In genomic region chr21:43867332-43867703, GRCh38 we compare ENCODE assay signal across 10 cellular contexts. TPM values are rescaled to one million over a fixed set of nuclear protein-coding genes. Genes with fewer than 3 reads are reported as not detected.
DNase-seq lines count a peak whose midpoint lies in the region; ATAC-seq and TF ChIP-seq lines count a peak whose summit lies in the region.
"Had no signal": no experiment of that assay in that cellular context is flagged by ENCODE, and none has a peak within 500 bp of the region (broad histone marks: within the 10 kb centered on the region; RNA-seq: fewer than 3 reads in every experiment).

No MANE protein-coding gene starts in this region.

- no peak for ATAC-seq in stimulated activated effector memory CD8-positive, alpha-beta T cell treated with anti-CD3 and anti-CD28 coated beads, Interleukin-12 subunit alpha, Interleukin-12 subunit beta, amount 100 ng/mL, for 72 hours
- no peak for ATAC-seq in HG03139 (IDR thresholded peaks at IDR 0.05; ENCODE audit: unreplicated experiment)

- no peaks in the 10 kb centered on the region for H3K9me3 ChIP-seq in right atrium auricular region

- H3K36me3 Mint-ChIP-seq in T-helper 2 cell treated with Interferon-gamma antibody and Interleukin-4, amounts not matched to agents 5 μg/mL and 100 μg/mL, for 36 hours (ENCODE audit: low read depth), result peaks cover 43% of the 10 kb centered on the region
- peaks cover 42% of the 10 kb centered on the region for H3K36me3 Mint-ChIP-seq in activated CD4-positive, alpha-beta memory T cell treated with anti-CD3 and anti-CD28 coated beads, Interleukin-2, amount 10 ng/mL, durations not matched to agents 7 days and 5 days (ENCODE audit: low read depth)
- peaks cover 37% of the 10 kb centered on the region for H3K36me3 Mint-ChIP-seq in stimulated activated effector memory CD8-positive, alpha-beta T cell treated with anti-CD3 and anti-CD28 coated beads, Interleukin-12 subunit alpha, Interleukin-12 subunit beta, amount 100 ng/mL, for 72 hours

- POLR2A ChIA-PET in activated CD4-positive, alpha-beta memory T cell treated with anti-CD3 and anti-CD28 coated beads, Interleukin-2, amount 10 ng/mL, durations not matched to agents 7 days and 5 days (lab: Charles Lee), result interaction anchor here (0.9 to 2.2 kb wide), 5 partner anchors 22 to 216 kb away, joined by 3 to 8 read pairs (median 4); no protein-coding TSS in a partner anchor

- H3K4me3 Mint-ChIP-seq in T-helper 2 cell treated with Interferon-gamma antibody and Interleukin-4, amounts not matched to agents 5 μg/mL and 100 μg/mL, for 36 hours, result peak overlapping the region; percentile 87
- peak overlapping the region; percentile 83 for H3K4me3 Mint-ChIP-seq in activated CD4-positive, alpha-beta memory T cell treated with anti-CD3 and anti-CD28 coated beads, Interleukin-2, amount 10 ng/mL, durations not matched to agents 7 days and 5 days
- H3K4me3 Mint-ChIP-seq in stimulated activated effector memory CD8-positive, alpha-beta T cell treated with anti-CD3 and anti-CD28 coated beads, Interleukin-12 subunit alpha, Interleukin-12 subunit beta, amount 100 ng/mL, for 72 hours, result peak overlapping the region; percentile 78

- peak overlapping the region; percentile 91 for H3K27ac Mint-ChIP-seq in T-helper 2 cell treated with Interferon-gamma antibody and Interleukin-4, amounts not matched to agents 5 μg/mL and 100 μg/mL, for 36 hours
- peak overlapping the region; percentile 92 for H3K27ac Mint-ChIP-seq in activated CD4-positive, alpha-beta memory T cell treated with anti-CD3 and anti-CD28 coated beads, Interleukin-2, amount 10 ng/mL, durations not matched to agents 7 days and 5 days
- H3K27ac Mint-ChIP-seq in stimulated activated effector memory CD8-positive, alpha-beta T cell treated with anti-CD3 and anti-CD28 coated beads, Interleukin-12 subunit alpha, Interleukin-12 subunit beta, amount 100 ng/mL, for 72 hours, result peak overlapping the region; percentile 84

- peaks cover 0 to 24% of the 10 kb centered on the region in 2 donors for H3K4me1 ChIP-seq in right atrium auricular region

- no peak for DNase-seq in T-helper 2 cell treated with Interferon-gamma antibody and Interleukin-4, amounts not matched to agents 5 μg/mL and 100 μg/mL, for 36 hours (ENCODE audit: low spot score)
- no peak for DNase-seq in T-helper 2 cell
- DNase-seq in activated CD4-positive, alpha-beta memory T cell treated with anti-CD3 and anti-CD28 coated beads, Interleukin-2, amount 10 ng/mL, durations not matched to agents 7 days and 5 days, result no peak
- DNase-seq in right atrium auricular region (ENCODE audit: low spot score), result no peak
- no peak for DNase-seq in stimulated activated effector memory CD8-positive, alpha-beta T cell treated with anti-CD3 and anti-CD28 coated beads, Interleukin-12 subunit alpha, Interleukin-12 subunit beta, amount 100 ng/mL, for 72 hours (ENCODE audit: low spot score in 2 of 2)
- DNase-seq in inferior parietal cortex (ENCODE audit: extremely low spot score), result no peak
- DNase-seq in NCI-H446 treated with DMSO at 0.1 percent for 48 hours (lab: John Stamatoyannopoulos, UW), result no peak
- DNase-seq: ACHN, NCI-H82 had no signal

- H3K27me3 ChIP-seq in right atrium auricular region, result no peaks in the 10 kb centered on the region

- no peak for TF ChIP-seq CTCF in right atrium auricular region (IDR thresholded peaks at IDR 0.05)

- peaks cover 45% of the 10 kb centered on the region for H3K4me1 Mint-ChIP-seq in T-helper 2 cell treated with Interferon-gamma antibody and Interleukin-4, amounts not matched to agents 5 μg/mL and 100 μg/mL, for 36 hours (ENCODE audit: low read depth)
- peaks cover 50% of the 10 kb centered on the region for H3K4me1 Mint-ChIP-seq in activated CD4-positive, alpha-beta memory T cell treated with anti-CD3 and anti-CD28 coated beads, Interleukin-2, amount 10 ng/mL, durations not matched to agents 7 days and 5 days
- H3K4me1 Mint-ChIP-seq in stimulated activated effector memory CD8-positive, alpha-beta T cell treated with anti-CD3 and anti-CD28 coated beads, Interleukin-12 subunit alpha, Interleukin-12 subunit beta, amount 100 ng/mL, for 72 hours, result peaks cover 48% of the 10 kb centered on the region

- CTCF ChIA-PET in activated CD4-positive, alpha-beta memory T cell treated with anti-CD3 and anti-CD28 coated beads, Interleukin-2, amount 10 ng/mL, durations not matched to agents 7 days and 5 days (lab: Charles Lee), result interaction anchor here (0.8 kb wide), 1 partner anchor 26 kb away, joined by 3 read pairs; no protein-coding TSS in a partner anchor

- H3K27ac ChIP-seq in right atrium auricular region, result peak overlapping the region; percentile 20 to 95

- H3K4me3 ChIP-seq in right atrium auricular region, result no peak overlapping the region

- no peaks in the 10 kb centered on the region for H3K9me3 Mint-ChIP-seq in T-helper 2 cell treated with Interferon-gamma antibody and Interleukin-4, amounts not matched to agents 5 μg/mL and 100 μg/mL, for 36 hours
- H3K9me3 Mint-ChIP-seq in activated CD4-positive, alpha-beta memory T cell treated with anti-CD3 and anti-CD28 coated beads, Interleukin-2, amount 10 ng/mL, durations not matched to agents 7 days and 5 days, result no peaks in the 10 kb centered on the region
- H3K9me3 Mint-ChIP-seq in stimulated activated effector memory CD8-positive, alpha-beta T cell treated with anti-CD3 and anti-CD28 coated beads, Interleukin-12 subunit alpha, Interleukin-12 subunit beta, amount 100 ng/mL, for 72 hours, result no peaks in the 10 kb centered on the region

- peaks cover 6% of the 10 kb centered on the region for H3K36me3 ChIP-seq in right atrium auricular region

- H3K27me3 Mint-ChIP-seq in T-helper 2 cell treated with Interferon-gamma antibody and Interleukin-4, amounts not matched to agents 5 μg/mL and 100 μg/mL, for 36 hours (ENCODE audit: low read depth), result no peaks in the 10 kb centered on the region
- H3K27me3 Mint-ChIP-seq in activated CD4-positive, alpha-beta memory T cell treated with anti-CD3 and anti-CD28 coated beads, Interleukin-2, amount 10 ng/mL, durations not matched to agents 7 days and 5 days, result no peaks in the 10 kb centered on the region

RNA-seq across cellular contexts. Expression of gene AGPAT3, which starts 2.3 kb away (rescaled TPM):
- total RNA-seq in activated CD4-positive, alpha-beta memory T cell treated with anti-CD3 and anti-CD28 coated beads, Interleukin-2, amount 10 ng/mL, durations not matched to agents 7 days and 5 days, result 100 to 1,000 TPM; 101 to 102 TPM
- total RNA-seq in right atrium auricular region, result 10 to 100 TPM; 41.3 to 42.5 TPM
